ENCODE assay signal across 1 cellular context in the genomic region with DNA sequence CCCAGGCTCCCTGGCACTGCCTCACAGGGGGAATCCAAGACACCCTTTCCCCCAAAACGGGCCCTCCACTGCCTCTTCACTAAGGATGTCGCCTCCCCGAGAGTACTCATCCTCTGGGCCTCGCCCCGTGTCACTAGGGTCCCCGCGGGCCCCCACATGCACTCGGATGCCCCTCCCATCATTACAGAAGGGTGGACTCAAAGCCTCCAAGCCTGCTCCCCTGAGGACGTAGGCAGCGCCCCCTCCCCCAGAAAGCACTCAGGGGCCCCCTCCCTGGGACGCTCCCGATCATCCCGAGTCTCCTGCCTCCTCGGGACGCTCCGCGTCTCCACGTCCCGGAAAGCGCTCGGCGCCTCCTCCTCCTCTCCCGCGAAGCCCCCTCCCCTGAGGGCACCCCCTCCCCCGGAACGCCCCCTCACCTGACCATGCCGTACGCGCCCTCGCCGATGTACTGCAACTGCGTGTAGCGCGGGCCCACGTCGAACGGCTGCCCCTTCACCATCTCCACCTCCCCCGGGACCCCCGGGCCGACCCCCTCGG.
TF ChIP-seq lines count a peak whose summit lies in the region.

No MANE protein-coding gene starts in this region.

TF ChIP-seq in endothelial cell of umbilical vein, 7 proteins besides CTCF, POLR2A, EP300 and RAD21:
- no peak for TF ChIP-seq FOS (IDR thresholded peaks at IDR 0.05; ENCODE audit: borderline replicate concordance, insufficient read depth, low read length)
- no peak for TF ChIP-seq EZH2 (IDR thresholded peaks at IDR 0.05; ENCODE audit: borderline replicate concordance, low read depth, low read length, severe bottlenecking)
- TF ChIP-seq POLR2AphosphoS5 (IDR thresholded peaks at IDR 0.05; ENCODE audit: insufficient read depth, low read depth, low read length) = no peak
- TF ChIP-seq, protein P1, sequence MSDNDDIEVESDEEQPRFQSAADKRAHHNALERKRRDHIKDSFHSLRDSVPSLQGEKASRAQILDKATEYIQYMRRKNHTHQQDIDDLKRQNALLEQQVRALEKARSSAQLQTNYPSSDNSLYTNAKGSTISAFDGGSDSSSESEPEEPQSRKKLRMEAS (IDR thresholded peaks at IDR 0.05; ENCODE audit: insufficient read depth, insufficient read length) = no peak
- TF ChIP-seq MYC (IDR thresholded peaks at IDR 0.05; ENCODE audit: low read depth, low read length) = no peak
- no peak for TF ChIP-seq JUN (IDR thresholded peaks at IDR 0.05; ENCODE audit: borderline replicate concordance, insufficient read depth, insufficient read length, low read depth)
- no peak for TF ChIP-seq GATA2 (IDR thresholded peaks at IDR 0.05; ENCODE audit: insufficient read depth, insufficient read length, low read depth, low read length)
